ENCODE assay signal across 23 cellular contexts in the genomic region with DNA sequence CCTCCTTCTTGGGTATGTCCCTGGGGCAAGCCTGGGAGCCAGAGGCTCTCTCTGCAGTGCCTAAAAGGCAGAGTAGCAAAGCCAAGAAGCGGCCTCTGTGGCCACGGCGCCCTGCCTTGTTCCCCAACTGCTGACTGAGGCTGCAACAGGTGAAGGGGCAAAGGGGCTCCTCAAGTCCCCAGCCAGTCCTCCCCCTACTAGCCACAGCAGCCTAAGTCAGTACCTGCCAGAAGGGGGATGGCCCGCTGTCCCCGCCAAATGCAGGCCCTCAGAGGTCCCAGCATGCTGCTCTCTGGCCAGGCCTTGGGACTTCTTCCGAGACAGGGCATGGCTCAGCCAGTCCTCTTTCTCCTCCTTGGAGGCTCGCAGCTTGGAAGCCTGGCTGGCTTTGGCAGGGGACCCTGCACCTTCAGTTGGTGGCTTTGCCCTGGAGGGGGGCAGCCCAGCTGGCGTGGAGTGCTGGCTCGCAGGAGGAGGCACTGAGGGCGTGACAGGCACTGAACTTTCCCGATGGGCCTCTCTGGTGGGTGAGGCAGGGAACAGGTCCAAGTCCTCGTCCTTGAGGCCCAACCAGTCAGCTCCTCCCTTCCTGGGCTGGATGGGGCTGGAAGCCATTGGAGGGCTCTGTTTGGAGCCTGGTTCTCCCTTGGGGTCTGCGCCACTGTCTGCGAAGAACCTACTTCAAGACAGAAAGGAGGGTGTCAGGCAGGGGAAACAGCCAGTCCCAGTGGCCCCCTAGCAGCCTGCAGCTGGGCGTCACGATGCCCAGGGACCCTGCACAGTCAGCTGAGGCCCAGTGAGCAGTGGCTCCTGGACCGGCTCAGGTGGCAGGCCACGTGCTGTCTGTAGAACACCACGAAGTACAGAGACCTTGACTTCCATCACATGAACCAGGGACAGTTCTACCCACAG.
"Had no signal": no experiment of that assay in that cellular context is flagged by ENCODE, and none has a peak within 500 bp of the region (broad histone marks: within the 10 kb centered on the region; RNA-seq: fewer than 3 reads in every experiment).

No MANE protein-coding gene starts in this region.

- H3K36me3 Mint-ChIP-seq: brain had no signal

- H3K27ac Mint-ChIP-seq: activated CD4-positive, alpha-beta memory T cell treated with anti-CD3 and anti-CD28 coated beads, Interleukin-2, amount 10 ng/mL, durations not matched to agents 7 days and 5 days; activated naive CD4-positive, alpha-beta T cell treated with anti-CD3 and anti-CD28 coated beads for 36 hours; activated T-cell treated with anti-CD3 and anti-CD28 coated beads, Interleukin-2, amount 50 U/mL, for 24 hours; endodermal cell; neural progenitor cell had no signal

- H3K4me3 ChIP-seq: neural progenitor cell, pancreas, right lobe of liver, smooth muscle cell, tibial artery, uterus had no signal

- H2AFZ ChIP-seq: neural progenitor cell had no signal

- H3K4me1 Mint-ChIP-seq: brain, endodermal cell, neural progenitor cell had no signal

- DNase-seq: activated CD4-positive, alpha-beta memory T cell treated with anti-CD3 and anti-CD28 coated beads, Interleukin-2, amount 10 ng/mL, durations not matched to agents 7 days and 5 days; activated CD4-positive, alpha-beta T cell treated with anti-CD3 and anti-CD28 coated beads for 4 hours; activated naive CD4-positive, alpha-beta T cell treated with anti-CD3 and anti-CD28 coated beads for 36 hours; activated T-cell treated with anti-CD3 and anti-CD28 coated beads, Interleukin-2, amount 50 U/mL, for 24 hours; central memory CD4-positive, alpha-beta T cell; endodermal cell; foreskin keratinocyte; hippocampal formation; islet precursor cell; midbrain; stimulated activated naive CD4-positive, alpha-beta T cell; SW 1271; T-helper 2 cell; tibial artery; uterus had no signal

- H3K27ac ChIP-seq: epithelial cell of prostate, foreskin keratinocyte, neural progenitor cell, pancreas, tibial artery, uterus had no signal

- H3K9ac ChIP-seq: neural progenitor cell had no signal

- H3K27me3 ChIP-seq: foreskin keratinocyte, neural progenitor cell, pancreas, right lobe of liver, tibial artery, uterus had no signal

- FAIRE-seq: colon, pancreas, TTC549 had no signal

- H3K9me3 Mint-ChIP-seq: activated CD4-positive, alpha-beta memory T cell treated with anti-CD3 and anti-CD28 coated beads, Interleukin-2, amount 10 ng/mL, durations not matched to agents 7 days and 5 days; activated naive CD4-positive, alpha-beta T cell treated with anti-CD3 and anti-CD28 coated beads for 36 hours; activated T-cell treated with anti-CD3 and anti-CD28 coated beads, Interleukin-2, amount 50 U/mL, for 24 hours; brain; endodermal cell; neural progenitor cell had no signal

- H3K4me1 ChIP-seq: neural progenitor cell, pancreas, tibial artery, uterus had no signal

- H3K4me2 ChIP-seq: neural progenitor cell, smooth muscle cell had no signal

- ATAC-seq: foreskin keratinocyte, pancreas had no signal

- H3K27me3 Mint-ChIP-seq: activated CD4-positive, alpha-beta memory T cell treated with anti-CD3 and anti-CD28 coated beads, Interleukin-2, amount 10 ng/mL, durations not matched to agents 7 days and 5 days; activated T-cell treated with anti-CD3 and anti-CD28 coated beads, Interleukin-2, amount 50 U/mL, for 24 hours had no signal

- H3K9me3 ChIP-seq: pancreas, right lobe of liver, tibial artery, uterus had no signal

- H3K36me3 ChIP-seq: neural progenitor cell, pancreas, right lobe of liver, uterus had no signal

- H3K4me3 Mint-ChIP-seq: activated CD4-positive, alpha-beta memory T cell treated with anti-CD3 and anti-CD28 coated beads, Interleukin-2, amount 10 ng/mL, durations not matched to agents 7 days and 5 days; activated naive CD4-positive, alpha-beta T cell treated with anti-CD3 and anti-CD28 coated beads for 36 hours; activated T-cell treated with anti-CD3 and anti-CD28 coated beads, Interleukin-2, amount 50 U/mL, for 24 hours; brain; endodermal cell; neural progenitor cell had no signal
